Comparison of ENCODE assay signal across 13 cellular contexts in genomic region chr6:139699335-139699734, GRCh38.
DNase-seq lines count a peak whose midpoint lies in the region; ATAC-seq and TF ChIP-seq lines count a peak whose summit lies in the region.
"Had no signal": no experiment of that assay in that cellular context is flagged by ENCODE, and none has a peak within 500 bp of the region (broad histone marks: within the 10 kb centered on the region; RNA-seq: fewer than 3 reads in every experiment).

No MANE protein-coding gene starts in this region.

- 81 to 92% (median 88%) methylated on average over 1 of the region's 1 CpG for WGBS in heart left ventricle, 4 donors

- intact Hi-C loops in left ventricle myocardium superior (cut with micrococcal nuclease) (no loop called here), heart left ventricle (cut with DNase I) (no loop called here), lower lobe of right lung (cut with DNase I) (no loop called here)

- ATAC-seq in left ventricle myocardium superior (peak; percentile 55), heart left ventricle (no peak), lower lobe of right lung (peak; percentile 45 to 77), GM21737 (IDR thresholded peaks at IDR 0.05; ENCODE audit: unreplicated experiment) (no peak)
- ATAC-seq: activated naive CD4-positive, alpha-beta T cell treated with anti-CD3 and anti-CD28 coated beads, Interleukin-2, amount 50 U/mL, for 72 hours had no signal

- H3K27me3 ChIP-seq in heart left ventricle: no peaks in the 10 kb centered on the region
- no peaks in the 10 kb centered on the region for H3K27me3 ChIP-seq in lower lobe of right lung (ENCODE audit: low read depth)

- H3K4me1 ChIP-seq in heart left ventricle (peaks cover 0 to 5% (median 0%) of the 10 kb centered on the region in 12 donors), lower lobe of right lung (peaks cover 5% of the 10 kb centered on the region)

- no peaks in the 10 kb centered on the region for H3K36me3 ChIP-seq in heart left ventricle
- no peaks in the 10 kb centered on the region for H3K36me3 ChIP-seq in lower lobe of right lung

- H3K27ac ChIP-seq in heart left ventricle (no peak overlapping the region), lower lobe of right lung (peak overlapping the region; percentile 16)
- H3K27ac ChIP-seq: coronary artery had no signal

- TF ChIP-seq CTCF in heart left ventricle (IDR thresholded peaks at IDR 0.05): no peak
- TF ChIP-seq CTCF in cardiac fibroblast (IDR thresholded peaks at IDR 0.05; ENCODE audit: low read depth, low read length): no peak
- no peak for TF ChIP-seq CTCF in lower lobe of right lung (IDR thresholded peaks at IDR 0.05)

- no peak for DNase-seq in left ventricle myocardium superior
- no peak for DNase-seq in heart left ventricle
- DNase-seq in cardiac fibroblast (ENCODE audit: low read depth in 2 of 2): peak; percentile 74 to 86
- no peak for DNase-seq in lower lobe of right lung
- DNase-seq in activated effector memory CD4-positive, alpha-beta T cell treated with anti-CD3 and anti-CD28 coated beads, Interleukin-2, amount 50 U/mL, for 16 hours: no peak
- DNase-seq in stimulated activated naive CD4-positive, alpha-beta T cell (lab: John Stamatoyannopoulos, UW): no peak
- no peak for DNase-seq in NCI-H524 (lab: John Stamatoyannopoulos, UW)
- DNase-seq: H9, NCI-H510A treated with DMSO at 0.1 percent for 48 hours, nucleus accumbens had no signal

- TF ChIP-seq POLR2A in heart left ventricle (IDR thresholded peaks at IDR 0.05): no peak

- H3K4me3 ChIP-seq in heart left ventricle: no peak overlapping the region
- no peak overlapping the region for H3K4me3 ChIP-seq in cardiac fibroblast (replicated peaks in 1 of 2; ENCODE audit: low read depth in 2 of 2, low read length in 2 of 2)
- H3K4me3 ChIP-seq in lower lobe of right lung: no peak overlapping the region
- H3K4me3 ChIP-seq: coronary artery had no signal

- H3K9me3 ChIP-seq in heart left ventricle (peaks cover 0 to 6% (median 0%) of the 10 kb centered on the region in 12 donors), lower lobe of right lung (no peaks in the 10 kb centered on the region)

Comparison
In these comparisons a context has a peak if more than half of its experiments do, and no peak if none do; other contexts are left out.
1. ATAC-seq: peak in left ventricle myocardium superior (single experiment) and lower lobe of right lung (2 of 2); none in heart left ventricle (0 of 4) and GM21737 (single experiment).
2. DNase-seq: peak in cardiac fibroblast (2 of 2); none in left ventricle myocardium superior (single experiment), heart left ventricle (0 of 5), lower lobe of right lung (single experiment), activated effector memory CD4-positive, alpha-beta T cell treated with anti-CD3 and anti-CD28 coated beads, Interleukin-2, amount 50 U/mL, for 16 hours (single experiment), stimulated activated naive CD4-positive, alpha-beta T cell (0 of 6) and NCI-H524 (0 of 2).